8 cellular contexts compared by ENCODE assay signal in the genomic region with DNA sequence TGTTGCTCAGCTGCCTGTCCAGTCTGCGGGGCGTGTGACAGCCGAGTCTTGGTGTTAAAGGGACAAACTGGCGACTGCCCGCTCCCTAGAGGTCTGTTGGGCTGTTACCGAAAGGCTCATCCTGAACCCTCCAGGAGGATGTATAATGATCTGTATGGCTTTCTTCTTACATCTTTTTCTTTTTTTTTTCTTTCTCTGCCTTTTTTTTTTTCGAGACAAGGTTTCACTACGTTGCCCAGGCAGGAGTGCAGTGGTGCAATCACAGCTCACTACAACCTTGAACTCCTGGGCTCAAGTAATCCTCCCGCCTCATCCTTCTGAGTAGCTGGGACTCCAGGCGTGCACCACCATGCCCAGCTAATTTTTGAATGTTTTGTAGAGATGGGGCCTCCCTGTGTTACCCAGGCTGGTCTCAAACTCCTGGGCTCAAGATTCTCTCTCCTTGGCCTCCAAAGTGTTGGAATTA. TPM values are rescaled to one million over a fixed set of nuclear protein-coding genes. Genes with fewer than 3 reads are reported as not detected.
A peak's percentile ranks its signal among the peaks of the same experiment; 100 is the strongest.
DNase-seq lines count a peak whose midpoint lies in the region; ATAC-seq lines count a peak whose summit lies in the region.

No MANE protein-coding gene starts in this region.

- peak overlapping the region; percentile 79 to 80 for H3K9ac ChIP-seq in mucosa of rectum (ENCODE audit: low read depth in 1 of 2, low read length in 2 of 2)

- no peak for DNase-seq in activated naive CD4-positive, alpha-beta T cell treated with anti-CD3 and anti-CD28 coated beads, Interleukin-2, amount 10 ng/mL, durations not matched to agents 7 days and 5 days
- DNase-seq in activated naive CD4-positive, alpha-beta T cell (lab: John Stamatoyannopoulos, UW), result no peak
- DNase-seq in LHCN-M2 (ENCODE audit: low read depth) (peak; percentile 42), NCI-H446 (lab: John Stamatoyannopoulos, UW) (no peak), GM03348 (ENCODE audit: low spot score) (no peak)
- DNase-seq in central memory CD8-positive, alpha-beta T cell (ENCODE audit: low spot score in 2 of 2), result no peak

- peaks cover 21% of the 10 kb centered on the region for H3K4me1 Mint-ChIP-seq in activated naive CD4-positive, alpha-beta T cell treated with anti-CD3 and anti-CD28 coated beads, Interleukin-2, amount 10 ng/mL, durations not matched to agents 7 days and 5 days
- H3K4me1 Mint-ChIP-seq in central memory CD8-positive, alpha-beta T cell, result peaks cover 7% of the 10 kb centered on the region

- no peak for ATAC-seq in central memory CD8-positive, alpha-beta T cell (replicated peaks; ENCODE audit: extremely low read depth, poor library complexity, severe bottlenecking)
- no peak for ATAC-seq in GM21717 (IDR thresholded peaks at IDR 0.05; ENCODE audit: unreplicated experiment)

- peaks cover 58% of the 10 kb centered on the region for H3K36me3 Mint-ChIP-seq in activated naive CD4-positive, alpha-beta T cell treated with anti-CD3 and anti-CD28 coated beads, Interleukin-2, amount 10 ng/mL, durations not matched to agents 7 days and 5 days
- peaks cover 65% of the 10 kb centered on the region for H3K36me3 Mint-ChIP-seq in central memory CD8-positive, alpha-beta T cell (ENCODE audit: insufficient read depth)

- peaks cover 6 to 10% of the 10 kb centered on the region in 2 donors for H3K4me1 ChIP-seq in mucosa of rectum (ENCODE audit: control insufficient read depth in 2 of 2, insufficient read depth in 2 of 2, low read length in 2 of 2)

- H3K9me3 Mint-ChIP-seq in activated naive CD4-positive, alpha-beta T cell treated with anti-CD3 and anti-CD28 coated beads, Interleukin-2, amount 10 ng/mL, durations not matched to agents 7 days and 5 days, result no peaks in the 10 kb centered on the region
- H3K9me3 Mint-ChIP-seq in central memory CD8-positive, alpha-beta T cell, result no peaks in the 10 kb centered on the region

- H3K27me3 ChIP-seq in mucosa of rectum (ENCODE audit: control insufficient read depth in 2 of 2, insufficient read depth in 2 of 2, low read length in 2 of 2), result no peaks in the 10 kb centered on the region

- peak overlapping the region; percentile 90 for H3K27ac Mint-ChIP-seq in activated naive CD4-positive, alpha-beta T cell treated with anti-CD3 and anti-CD28 coated beads, Interleukin-2, amount 10 ng/mL, durations not matched to agents 7 days and 5 days
- H3K27ac Mint-ChIP-seq in central memory CD8-positive, alpha-beta T cell (ENCODE audit: low read depth), result peak overlapping the region; percentile 93

- H3K9me3 ChIP-seq in mucosa of rectum (ENCODE audit: control insufficient read depth in 2 of 2, low read length in 2 of 2), result no peaks in the 10 kb centered on the region

- H3K36me3 ChIP-seq in mucosa of rectum (ENCODE audit: control insufficient read depth in 2 of 2, insufficient read depth in 2 of 2, low read length in 2 of 2), result peaks cover 19 to 22% of the 10 kb centered on the region in 2 donors

- peak overlapping the region; percentile 80 to 82 for H3K27ac ChIP-seq in mucosa of rectum (ENCODE audit: low read depth in 2 of 2, low read length in 2 of 2)

- peak overlapping the region; percentile 86 for H3K4me3 Mint-ChIP-seq in activated naive CD4-positive, alpha-beta T cell treated with anti-CD3 and anti-CD28 coated beads, Interleukin-2, amount 10 ng/mL, durations not matched to agents 7 days and 5 days
- peak overlapping the region; percentile 96 for H3K4me3 Mint-ChIP-seq in central memory CD8-positive, alpha-beta T cell

- peak overlapping the region; percentile 85 to 90 for H3K4me3 ChIP-seq in mucosa of rectum (ENCODE audit: low read length in 2 of 2)

- CTCF ChIA-PET in activated naive CD4-positive, alpha-beta T cell treated with anti-CD3 and anti-CD28 coated beads, Interleukin-2, amount 10 ng/mL, durations not matched to agents 7 days and 5 days (lab: Charles Lee), result interaction anchor here (1.5 to 2.4 kb wide), 6 partner anchors 10 to 734 kb away, joined by 3 to 12 read pairs (median 6); partner anchors contain the start of gene ZDHHC4

- H3K27me3 Mint-ChIP-seq in activated naive CD4-positive, alpha-beta T cell treated with anti-CD3 and anti-CD28 coated beads, Interleukin-2, amount 10 ng/mL, durations not matched to agents 7 days and 5 days, result no peaks in the 10 kb centered on the region
- no peaks in the 10 kb centered on the region for H3K27me3 Mint-ChIP-seq in central memory CD8-positive, alpha-beta T cell

RNA-seq across cellular contexts. Expression of gene INTS15, which starts 0.9 kb away (rescaled TPM):
- total RNA-seq in LHCN-M2 (2014; rRNA removed), result 24.6 and 24.7 TPM in 2 replicates
- 20.1 TPM for polyA plus RNA-seq in LHCN-M2 (2012)

RNA-seq across cellular contexts. Expression of gene ZDHHC4, which starts 13.4 kb away (rescaled TPM):
- total RNA-seq in LHCN-M2 (2014; rRNA removed), result 75.4 and 84.8 TPM in 2 replicates
- 66.4 TPM for polyA plus RNA-seq in LHCN-M2 (2012)

RNA-seq across cellular contexts. Expression of gene ZNF853, which starts 24.7 kb away (rescaled TPM):
- total RNA-seq in LHCN-M2 (2014; rRNA removed), result 0.38 and 0.69 TPM in 2 replicates
- polyA plus RNA-seq in LHCN-M2 (2012), result 2.1 TPM

RNA-seq across cellular contexts. Expression of gene GRID2IP, which starts 39.4 kb away (rescaled TPM):
- not detected in 2 replicates for total RNA-seq in LHCN-M2 (2014; rRNA removed)
- 0.01 TPM for polyA plus RNA-seq in LHCN-M2 (2012)

RNA-seq across cellular contexts. Expression of gene ZNF316, which starts 46.4 kb away (rescaled TPM):
- 25.0 and 25.3 TPM in 2 replicates for total RNA-seq in LHCN-M2 (2014; rRNA removed)
- 15.5 TPM for polyA plus RNA-seq in LHCN-M2 (2012)
